In the genomic region with DNA sequence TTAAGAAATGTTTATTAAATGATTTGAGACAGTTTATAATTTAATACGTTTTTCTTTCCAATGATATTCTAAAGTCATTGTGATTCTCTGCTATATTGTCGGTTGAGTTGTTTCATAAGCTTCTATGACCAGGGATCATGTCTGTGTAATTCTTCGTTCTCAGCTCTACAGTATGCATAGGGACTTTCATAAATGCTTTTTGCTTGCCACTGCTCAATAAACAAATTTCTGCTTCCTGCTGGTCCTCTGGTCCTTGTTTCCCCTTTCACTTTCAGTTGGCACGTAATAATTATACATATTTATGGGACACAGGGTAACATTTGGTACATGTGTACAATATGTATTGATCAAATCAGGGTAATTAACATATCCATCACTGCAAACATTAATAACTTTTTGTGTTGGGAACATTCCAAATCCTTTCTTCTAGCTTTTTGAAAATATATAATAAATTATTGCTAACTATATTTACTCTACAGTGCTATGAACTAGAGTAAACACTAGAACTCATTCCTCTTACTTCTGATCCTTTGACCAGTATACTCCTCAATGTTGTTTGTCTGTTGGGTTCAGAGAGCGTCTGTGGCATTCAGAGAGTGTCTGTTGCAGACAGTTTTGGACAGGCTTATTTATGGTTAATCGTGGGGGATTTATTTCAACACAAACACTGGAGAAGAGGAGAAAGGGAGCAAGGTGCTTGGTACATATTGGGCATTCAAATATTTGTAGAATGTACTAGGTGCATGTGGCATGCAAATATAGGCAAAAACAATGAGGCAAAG, we compare ENCODE assay signal across 1 cellular context.
TF ChIP-seq lines count a peak whose summit lies in the region.

No MANE protein-coding gene starts in this region.

TF ChIP-seq in HepG2, 621 proteins besides CTCF, POLR2A, EP300 and RAD21:
- no peak for TF ChIP-seq EHMT2 (IDR thresholded peaks at IDR 0.05; ENCODE audit: borderline replicate concordance, low read depth, low read length)
- TF ChIP-seq, protein P1, sequence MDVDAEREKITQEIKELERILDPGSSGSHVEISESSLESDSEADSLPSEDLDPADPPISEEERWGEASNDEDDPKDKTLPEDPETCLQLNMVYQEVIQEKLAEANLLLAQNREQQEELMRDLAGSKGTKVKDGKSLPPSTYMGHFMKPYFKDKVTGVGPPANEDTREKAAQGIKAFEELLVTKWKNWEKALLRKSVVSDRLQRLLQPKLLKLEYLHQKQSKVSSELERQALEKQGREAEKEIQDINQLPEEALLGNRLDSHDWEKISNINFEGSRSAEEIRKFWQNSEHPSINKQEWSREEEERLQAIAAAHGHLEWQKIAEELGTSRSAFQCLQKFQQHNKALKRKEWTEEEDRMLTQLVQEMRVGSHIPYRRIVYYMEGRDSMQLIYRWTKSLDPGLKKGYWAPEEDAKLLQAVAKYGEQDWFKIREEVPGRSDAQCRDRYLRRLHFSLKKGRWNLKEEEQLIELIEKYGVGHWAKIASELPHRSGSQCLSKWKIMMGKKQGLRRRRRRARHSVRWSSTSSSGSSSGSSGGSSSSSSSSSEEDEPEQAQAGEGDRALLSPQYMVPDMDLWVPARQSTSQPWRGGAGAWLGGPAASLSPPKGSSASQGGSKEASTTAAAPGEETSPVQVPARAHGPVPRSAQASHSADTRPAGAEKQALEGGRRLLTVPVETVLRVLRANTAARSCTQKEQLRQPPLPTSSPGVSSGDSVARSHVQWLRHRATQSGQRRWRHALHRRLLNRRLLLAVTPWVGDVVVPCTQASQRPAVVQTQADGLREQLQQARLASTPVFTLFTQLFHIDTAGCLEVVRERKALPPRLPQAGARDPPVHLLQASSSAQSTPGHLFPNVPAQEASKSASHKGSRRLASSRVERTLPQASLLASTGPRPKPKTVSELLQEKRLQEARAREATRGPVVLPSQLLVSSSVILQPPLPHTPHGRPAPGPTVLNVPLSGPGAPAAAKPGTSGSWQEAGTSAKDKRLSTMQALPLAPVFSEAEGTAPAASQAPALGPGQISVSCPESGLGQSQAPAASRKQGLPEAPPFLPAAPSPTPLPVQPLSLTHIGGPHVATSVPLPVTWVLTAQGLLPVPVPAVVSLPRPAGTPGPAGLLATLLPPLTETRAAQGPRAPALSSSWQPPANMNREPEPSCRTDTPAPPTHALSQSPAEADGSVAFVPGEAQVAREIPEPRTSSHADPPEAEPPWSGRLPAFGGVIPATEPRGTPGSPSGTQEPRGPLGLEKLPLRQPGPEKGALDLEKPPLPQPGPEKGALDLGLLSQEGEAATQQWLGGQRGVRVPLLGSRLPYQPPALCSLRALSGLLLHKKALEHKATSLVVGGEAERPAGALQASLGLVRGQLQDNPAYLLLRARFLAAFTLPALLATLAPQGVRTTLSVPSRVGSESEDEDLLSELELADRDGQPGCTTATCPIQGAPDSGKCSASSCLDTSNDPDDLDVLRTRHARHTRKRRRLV (CRISPR knock-in tag; IDR thresholded peaks at IDR 0.05): no peak
- TF ChIP-seq CC2D1A (CRISPR knock-in tag; IDR thresholded peaks at IDR 0.05): no peak
- no peak for TF ChIP-seq ZBTB7B (CRISPR knock-in tag; IDR thresholded peaks at IDR 0.05)
- TF ChIP-seq ZNF530 (CRISPR knock-in tag; IDR thresholded peaks at IDR 0.05; ENCODE audit: low read depth): no peak
- no peak for TF ChIP-seq SMAD1 (CRISPR knock-in tag; IDR thresholded peaks at IDR 0.05; ENCODE audit: borderline replicate concordance, low read depth)
- no peak for TF ChIP-seq HOXA5 (CRISPR knock-in tag; IDR thresholded peaks at IDR 0.05)
- TF ChIP-seq DZIP1 (CRISPR knock-in tag; IDR thresholded peaks at IDR 0.05): no peak
- TF ChIP-seq ZBTB2 (CRISPR knock-in tag; IDR thresholded peaks at IDR 0.05; ENCODE audit: low read depth): no peak
- TF ChIP-seq, protein P2, sequence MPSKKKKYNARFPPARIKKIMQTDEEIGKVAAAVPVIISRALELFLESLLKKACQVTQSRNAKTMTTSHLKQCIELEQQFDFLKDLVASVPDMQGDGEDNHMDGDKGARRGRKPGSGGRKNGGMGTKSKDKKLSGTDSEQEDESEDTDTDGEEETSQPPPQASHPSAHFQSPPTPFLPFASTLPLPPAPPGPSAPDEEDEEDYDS (CRISPR knock-in tag; IDR thresholded peaks at IDR 0.05): no peak
- no peak for TF ChIP-seq MED8 (CRISPR knock-in tag; IDR thresholded peaks at IDR 0.05; ENCODE audit: insufficient replicate concordance)
- TF ChIP-seq YY1 (IDR thresholded peaks at IDR 0.05; ENCODE audit: insufficient read depth, insufficient replicate concordance, low read depth, low read length): no peak
- TF ChIP-seq ZNF282 (IDR thresholded peaks at IDR 0.05; ENCODE audit: partially characterized antibody): no peak
- TF ChIP-seq JDP2 (CRISPR knock-in tag; IDR thresholded peaks at IDR 0.05; ENCODE audit: borderline replicate concordance): no peak
- TF ChIP-seq ZNF253 (CRISPR knock-in tag; IDR thresholded peaks at IDR 0.05; ENCODE audit: borderline replicate concordance): no peak
- no peak for TF ChIP-seq NFRKB (IDR thresholded peaks at IDR 0.05)
- TF ChIP-seq ZNF296 (CRISPR knock-in tag; conservative IDR thresholded peaks at IDR 0.05): no peak
- TF ChIP-seq, protein P3, sequence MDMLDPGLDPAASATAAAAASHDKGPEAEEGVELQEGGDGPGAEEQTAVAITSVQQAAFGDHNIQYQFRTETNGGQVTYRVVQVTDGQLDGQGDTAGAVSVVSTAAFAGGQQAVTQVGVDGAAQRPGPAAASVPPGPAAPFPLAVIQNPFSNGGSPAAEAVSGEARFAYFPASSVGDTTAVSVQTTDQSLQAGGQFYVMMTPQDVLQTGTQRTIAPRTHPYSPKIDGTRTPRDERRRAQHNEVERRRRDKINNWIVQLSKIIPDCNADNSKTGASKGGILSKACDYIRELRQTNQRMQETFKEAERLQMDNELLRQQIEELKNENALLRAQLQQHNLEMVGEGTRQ (IDR thresholded peaks at IDR 0.05; ENCODE audit: low read depth, low read length): no peak
- TF ChIP-seq, protein P3 (CRISPR knock-in tag; IDR thresholded peaks at IDR 0.05; ENCODE audit: borderline replicate concordance): no peak
